ENCODE assay signal across 8 cellular contexts in genomic region chr15:25693321-25694237, GRCh38.
A peak's percentile ranks its signal among the peaks of the same experiment; 100 is the strongest.
DNase-seq lines count a peak whose midpoint lies in the region; ATAC-seq and TF ChIP-seq lines count a peak whose summit lies in the region.

No MANE protein-coding gene starts in this region.

- peak overlapping the region; percentile 26 to 39 for H3K27ac ChIP-seq in thoracic aorta

- ATAC-seq in thoracic aorta (ENCODE audit: insufficient number of reproducible peaks, low FRiP score, low read depth) (no peak), HG03097 (IDR thresholded peaks at IDR 0.05; ENCODE audit: low FRiP score, unreplicated experiment) (no peak), HG03025 (IDR thresholded peaks at IDR 0.05; ENCODE audit: low FRiP score, unreplicated experiment) (no peak)

- H3K9ac ChIP-seq in adipocyte (ENCODE audit: low read length) = no peak overlapping the region

- DNase-seq in Daoy (ENCODE audit: low read depth) (peak; percentile 34), NCI-H1092 (lab: John Stamatoyannopoulos, UW) (peak; percentile 6), adipocyte (ENCODE audit: low read depth) (peak; percentile 54), kidney tubule cell (ENCODE audit: low spot score) (peak; percentile 41), thoracic aorta (ENCODE audit: low spot score) (no peak), NCI-H2171 (lab: John Stamatoyannopoulos, UW) (no peak)

- H3K4me3 ChIP-seq in adipocyte (ENCODE audit: low read length) = no peak overlapping the region
- no peak overlapping the region for H3K4me3 ChIP-seq in thoracic aorta

- TF ChIP-seq CTCF in thoracic aorta (IDR thresholded peaks at IDR 0.05) = peak; percentile 66

- H3K27me3 ChIP-seq in adipocyte (replicated peaks; ENCODE audit: control insufficient read depth, insufficient read depth, low read length) (no peaks in the 10 kb centered on the region), thoracic aorta (replicated peaks; ENCODE audit: insufficient read depth) (no peaks in the 10 kb centered on the region)

- H3K36me3 ChIP-seq in adipocyte (ENCODE audit: control insufficient read depth, insufficient read depth, low read length, severe bottlenecking) = peaks cover 29% of the 10 kb centered on the region
- peaks cover 42% of the 10 kb centered on the region for H3K36me3 ChIP-seq in thoracic aorta

- peaks cover 22% of the 10 kb centered on the region for H3K4me1 ChIP-seq in adipocyte (ENCODE audit: control insufficient read depth, insufficient read depth, low read length)
- H3K4me1 ChIP-seq in thoracic aorta (ENCODE audit: control insufficient read depth in 1 of 2, low read depth in 2 of 2) = peaks cover 7 to 49% of the 10 kb centered on the region in 2 donors

- H3K9me3 ChIP-seq in adipocyte (ENCODE audit: control insufficient read depth, low read length) = no peaks in the 10 kb centered on the region
- no peaks in the 10 kb centered on the region for H3K9me3 ChIP-seq in thoracic aorta

Comparison
In these comparisons a context has a peak if more than half of its experiments do, and no peak if none do; other contexts are left out.
1. DNase-seq: peak in Daoy (single experiment), NCI-H1092 (single experiment), adipocyte (single experiment) and kidney tubule cell (single experiment); none in thoracic aorta (single experiment) and NCI-H2171 (single experiment).